29 cellular contexts compared by ENCODE assay signal in the genomic region with DNA sequence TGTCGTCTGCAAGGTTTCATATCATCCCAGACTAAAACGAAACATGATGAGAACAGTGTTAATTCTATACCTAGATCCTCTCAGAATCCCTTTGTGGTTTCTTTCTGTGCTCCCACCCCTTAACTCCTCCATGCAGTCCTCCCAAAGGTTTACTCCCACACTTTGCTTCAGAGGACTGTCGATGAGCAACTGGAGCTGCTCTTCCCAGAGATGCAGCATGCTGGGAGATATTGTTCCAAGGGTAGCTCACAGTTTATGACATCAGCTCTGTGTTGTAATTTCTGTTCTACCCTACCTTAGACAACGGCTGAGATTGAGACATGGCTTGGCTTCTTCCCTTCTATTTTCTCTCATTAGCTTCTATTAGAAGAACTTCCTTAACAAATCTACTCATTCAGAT.
DNase-seq lines count a peak whose midpoint lies in the region; ATAC-seq, FAIRE-seq and TF ChIP-seq lines count a peak whose summit lies in the region.
"Had no signal": no experiment of that assay in that cellular context is flagged by ENCODE, and none has a peak within 500 bp of the region (broad histone marks: within the 10 kb centered on the region; RNA-seq: fewer than 3 reads in every experiment).

No MANE protein-coding gene starts in this region.

- H3K9me3 ChIP-seq in esophagus muscularis mucosa = no peaks in the 10 kb centered on the region
- H3K9me3 ChIP-seq: HAP-1, heart left ventricle, neutrophil, prostate gland, stomach, tibial nerve had no signal

- 80% methylated on average over 4 of the region's 4 CpGs for WGBS in esophagus muscularis mucosa

- H2AFZ ChIP-seq in GM23338 = peak overlapping the region; percentile 19; the same call in 1 of the 2 replicates

- ATAC-seq in GM23338 (no peak), GM18519 (IDR thresholded peaks at IDR 0.05; ENCODE audit: low FRiP score, unreplicated experiment) (no peak)
- ATAC-seq: activated naive CD8-positive, alpha-beta T cell treated with anti-CD3 and anti-CD28 coated beads, Interleukin-2, amount 50 U/mL, for 24 hours; K562 had no signal

- no peak for TF ChIP-seq EP300 in esophagus muscularis mucosa (IDR thresholded peaks at IDR 0.05)

- TF ChIP-seq CTCF in GM23338 (conservative IDR thresholded peaks at IDR 0.05; ENCODE audit: low read depth in 2 of 2) (no peak), fibroblast of the aortic adventitia (IDR thresholded peaks at IDR 0.05; ENCODE audit: insufficient read depth, low read length) (no peak), nephron (IDR thresholded peaks at IDR 0.05; ENCODE audit: unreplicated experiment in 3 of 3) (no peak), esophagus muscularis mucosa (IDR thresholded peaks at IDR 0.05) (no peak)

- H3K79me2 ChIP-seq in GM23338 (replicated peaks; ENCODE audit: insufficient read depth) = no peaks in the 10 kb centered on the region

- H3K36me3 Mint-ChIP-seq in GM23338 (ENCODE audit: low read depth) (no peaks in the 10 kb centered on the region), nephron (ENCODE audit: low read depth) (no peaks in the 10 kb centered on the region)
- H3K36me3 Mint-ChIP-seq: CD8-positive, alpha-beta memory T cell had no signal

- no peaks in the 10 kb centered on the region for H3K9me2 ChIP-seq in GM23338 (ENCODE audit: insufficient read depth)

- H3K4me1 ChIP-seq in GM23338 (ENCODE audit: insufficient read depth) (no peaks in the 10 kb centered on the region), esophagus muscularis mucosa (peaks cover 0 to 7% (median 5%) of the 10 kb centered on the region in 4 donors)
- H3K4me1 ChIP-seq: HAP-1, heart left ventricle, prostate gland, stomach, tibial nerve had no signal

- DNase-seq in GM23338 (ENCODE audit: low spot score) (no peak), RPMI7951 (ENCODE audit: low read depth) (peak; percentile 19), fibroblast of the aortic adventitia (ENCODE audit: low read depth) (peak; percentile 8), GM19239 (ENCODE audit: insufficient read length, low spot score) (no peak), esophagus muscularis mucosa (ENCODE audit: extremely low spot score) (no peak), Kasumi-1 (lab: John Stamatoyannopoulos, UW) (no peak)
- DNase-seq: activated CD4-positive, alpha-beta T cell treated with anti-CD3 and anti-CD28 coated beads for 4 hours; activated CD8-positive, alpha-beta memory T cell treated with anti-CD3 and anti-CD28 coated beads for 24 hours; activated gamma-delta T cell; activated naive CD8-positive, alpha-beta T cell treated with anti-CD3 and anti-CD28 coated beads, Interleukin-2, amount 50 U/mL, for 24 hours; CD8-positive, alpha-beta memory T cell; DMS 273 treated with DMSO at 0.1 percent for 48 hours; heart left ventricle; mesenchymal stem cell; MM.1S; NCI-H2081 treated with DMSO at 0.1 percent for 48 hours; NCI-H82; small intestine; stomach had no signal

- H3K4me1 Mint-ChIP-seq in GM23338 = no peaks in the 10 kb centered on the region
- peaks cover 30% of the 10 kb centered on the region for H3K4me1 Mint-ChIP-seq in nephron
- H3K4me1 Mint-ChIP-seq: activated naive CD8-positive, alpha-beta T cell treated with anti-CD3 and anti-CD28 coated beads, Interleukin-2, amount 50 U/mL, for 24 hours; B cell; CD8-positive, alpha-beta memory T cell had no signal

- no peaks in the 10 kb centered on the region for H3K27me3 Mint-ChIP-seq in GM23338 (ENCODE audit: insufficient read depth, low read depth, poor library complexity)
- H3K27me3 Mint-ChIP-seq in nephron (ENCODE audit: low read depth) = no peaks in the 10 kb centered on the region
- H3K27me3 Mint-ChIP-seq: activated naive CD8-positive, alpha-beta T cell treated with anti-CD3 and anti-CD28 coated beads, Interleukin-2, amount 50 U/mL, for 24 hours; B cell; CD8-positive, alpha-beta memory T cell had no signal

- TF ChIP-seq POLR2A in esophagus muscularis mucosa (IDR thresholded peaks at IDR 0.05; ENCODE audit: low read depth) = no peak

- no peak overlapping the region for H3K27ac ChIP-seq in GM23338 (ENCODE audit: low read depth)
- H3K27ac ChIP-seq in esophagus muscularis mucosa (replicated peaks in 1 of 4) = no peak overlapping the region
- H3K27ac ChIP-seq: heart left ventricle, neutrophil, prostate gland, stomach, tibial nerve, VCaP had no signal

- H3K27me3 ChIP-seq in GM23338 (ENCODE audit: insufficient read depth) (no peaks in the 10 kb centered on the region), esophagus muscularis mucosa (no peaks in the 10 kb centered on the region)
- H3K27me3 ChIP-seq: heart left ventricle, neutrophil, stomach, tibial nerve had no signal

- H3K27ac Mint-ChIP-seq in GM23338 (no peak overlapping the region), nephron (peak overlapping the region in 2 of 3 experiments; percentile 25 to 31)
- H3K27ac Mint-ChIP-seq: activated naive CD8-positive, alpha-beta T cell treated with anti-CD3 and anti-CD28 coated beads, Interleukin-2, amount 50 U/mL, for 24 hours; B cell; CD8-positive, alpha-beta memory T cell; T-helper 2 cell treated with Interferon-gamma antibody and Interleukin-4, amounts not matched to agents 5 μg/mL and 100 μg/mL, for 36 hours had no signal

- H3F3A ChIP-seq in GM23338 (replicated peaks; ENCODE audit: low read depth) = no peaks in the 10 kb centered on the region

- H3K4me3 Mint-ChIP-seq in GM23338 = no peak overlapping the region
- no peak overlapping the region for H3K4me3 Mint-ChIP-seq in nephron
- H3K4me3 Mint-ChIP-seq: activated naive CD8-positive, alpha-beta T cell treated with anti-CD3 and anti-CD28 coated beads, Interleukin-2, amount 50 U/mL, for 24 hours; B cell; CD8-positive, alpha-beta memory T cell; T-helper 2 cell treated with Interferon-gamma antibody and Interleukin-4, amounts not matched to agents 5 μg/mL and 100 μg/mL, for 36 hours had no signal

- no peaks in the 10 kb centered on the region for H4K20me1 ChIP-seq in GM23338 (replicated peaks; ENCODE audit: insufficient read depth)

- no peak for FAIRE-seq in GM19239 (lab: Jason Lieb, UNC)
- FAIRE-seq: K562, small intestine had no signal

- intact Hi-C loops in esophagus muscularis mucosa (cut with DNase I) = no loop called here

- H3K36me3 ChIP-seq in GM23338 (ENCODE audit: insufficient read depth) = no peaks in the 10 kb centered on the region
- no peaks in the 10 kb centered on the region for H3K36me3 ChIP-seq in esophagus muscularis mucosa
- H3K36me3 ChIP-seq: HAP-1, heart left ventricle, neutrophil, prostate gland, stomach, tibial nerve had no signal

- H3K4me3 ChIP-seq in GM23338 = no peak overlapping the region
- no peak overlapping the region for H3K4me3 ChIP-seq in fibroblast of the aortic adventitia (ENCODE audit: low read depth, low read length)
- H3K4me3 ChIP-seq in esophagus muscularis mucosa = no peak overlapping the region
- H3K4me3 ChIP-seq: HAP-1, heart left ventricle, K562, prostate gland, stomach, tibial nerve had no signal

- H3K4me2 ChIP-seq in GM23338 = no peak overlapping the region

- H3K9me3 Mint-ChIP-seq in GM23338 (no peaks in the 10 kb centered on the region), nephron (no peaks in the 10 kb centered on the region)
- H3K9me3 Mint-ChIP-seq: activated naive CD8-positive, alpha-beta T cell treated with anti-CD3 and anti-CD28 coated beads, Interleukin-2, amount 50 U/mL, for 24 hours; T-helper 2 cell treated with Interferon-gamma antibody and Interleukin-4, amounts not matched to agents 5 μg/mL and 100 μg/mL, for 36 hours had no signal

TF ChIP-seq in GM23338, 12 proteins besides CTCF, POLR2A, EP300 and RAD21 (continues in another document):
- TF ChIP-seq ZNF331 (CRISPR knock-in tag; IDR thresholded peaks at IDR 0.05; ENCODE audit: low read depth) (no peak), ZNF114 (CRISPR knock-in tag; IDR thresholded peaks at IDR 0.05) (no peak), STAT1 (IDR thresholded peaks at IDR 0.05; ENCODE audit: unreplicated experiment) (no peak), CREB1 (CRISPR knock-in tag; IDR thresholded peaks at IDR 0.05; ENCODE audit: low read depth) (no peak), JUNB (IDR thresholded peaks at IDR 0.05; ENCODE audit: unreplicated experiment) (no peak)

Comparison
In these comparisons a context has a peak if more than half of its experiments do, and no peak if none do; other contexts are left out.
1. DNase-seq: peak in RPMI7951 (single experiment) and fibroblast of the aortic adventitia (single experiment); none in GM23338 (single experiment), GM19239 (single experiment), esophagus muscularis mucosa (single experiment) and Kasumi-1 (0 of 2).